17 cellular contexts compared by ENCODE assay signal in genomic region chr6:114167583-114168576, GRCh38.
"Had no signal": no experiment of that assay in that cellular context is flagged by ENCODE, and none has a peak within 500 bp of the region (broad histone marks: within the 10 kb centered on the region; RNA-seq: fewer than 3 reads in every experiment).

No MANE protein-coding gene starts in this region.

- H3K27ac ChIP-seq: brain microvascular endothelial cell, left lung, uterus, VCaP had no signal

- H3K4me3 ChIP-seq: left lung, uterus had no signal

- H3K4me1 ChIP-seq: left lung, uterus had no signal

- H3K36me3 ChIP-seq: brain microvascular endothelial cell, left lung, uterus had no signal

- FAIRE-seq: endometrium, islet of Langerhans had no signal

- DNase-seq: activated CD4-positive, alpha-beta memory T cell treated with anti-CD3 and anti-CD28 coated beads, Interleukin-2, amount 10 ng/mL, durations not matched to agents 7 days and 5 days; activated CD4-positive, alpha-beta T cell treated with anti-CD3 and anti-CD28 coated beads for 36 hours; activated gamma-delta T cell; activated T-cell treated with anti-CD3 and anti-CD28 coated beads, Interleukin-2, amount 50 U/mL, for 48 hours; brain microvascular endothelial cell; left lung; mesenchymal stem cell; stimulated activated CD4-positive, alpha-beta T cell treated with anti-CD3 and anti-CD28 coated beads, Interleukin-15, amount 100 ng/mL, for 24 hours; stimulated activated CD4-positive, alpha-beta T cell treated with anti-CD3 and anti-CD28 coated beads, Interleukin-4, amount 100 ng/mL, for 4 hours; stimulated activated naive CD8-positive, alpha-beta T cell treated with anti-CD3 and anti-CD28 coated beads, Interleukin-15, amount 100 ng/mL, for 72 hours; T1000; uterus had no signal

- H3K9me3 ChIP-seq: left lung, uterus had no signal

- H3K27me3 ChIP-seq: brain microvascular endothelial cell, left lung, uterus had no signal

- ATAC-seq: activated CD4-positive, alpha-beta T cell treated with anti-CD3 and anti-CD28 coated beads for 36 hours; esophagus mucosa; left lung; natural killer cell treated with Interleukin-12 subunit alpha and Interleukin-12 subunit beta and Interleukin-15 and Interleukin-18, amount 100 ng/mL, for 72 hours; stimulated activated naive CD8-positive, alpha-beta T cell treated with anti-CD3 and anti-CD28 coated beads, Interleukin-15, amount 100 ng/mL, for 72 hours had no signal
